In the genomic region with DNA sequence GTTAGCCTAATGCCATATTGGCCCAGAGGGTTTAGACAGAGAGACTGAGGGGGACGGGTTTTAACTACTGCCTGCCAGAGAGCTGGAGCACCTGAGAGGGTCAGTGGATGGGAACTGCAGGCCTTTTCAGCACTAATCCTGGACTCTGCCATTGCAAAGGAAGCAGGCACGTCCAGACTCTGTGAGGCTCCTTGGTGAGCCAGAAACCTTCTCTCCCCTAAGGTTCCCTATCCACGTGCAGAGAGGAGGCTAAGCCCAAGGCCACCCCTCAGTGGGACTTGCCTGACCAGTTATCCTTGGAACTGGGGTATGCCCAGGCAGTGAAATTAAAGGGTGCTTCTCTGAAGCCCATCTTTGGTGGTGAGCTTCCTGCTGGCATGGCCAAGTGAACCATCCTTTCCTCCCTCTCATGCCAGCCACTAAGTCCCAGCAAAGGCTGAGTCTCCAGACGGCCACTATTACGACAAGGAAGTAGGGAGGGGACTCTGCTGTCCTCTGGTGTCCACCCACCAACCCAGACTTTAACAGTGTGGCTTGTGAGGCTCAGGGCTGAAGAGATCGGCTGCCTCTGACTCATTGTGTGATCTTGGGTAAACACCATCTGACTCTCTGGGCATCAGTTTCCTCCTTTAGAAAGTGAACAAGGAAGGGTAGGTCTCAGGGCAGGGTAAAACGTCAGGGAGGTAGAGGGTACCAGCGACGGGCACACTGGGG, we compare ENCODE assay signal across 9 cellular contexts. TPM values are rescaled to one million over a fixed set of nuclear protein-coding genes. Genes with fewer than 3 reads are reported as not detected.
DNase-seq lines count a peak whose midpoint lies in the region; ATAC-seq and TF ChIP-seq lines count a peak whose summit lies in the region.
"Had no signal": no experiment of that assay in that cellular context is flagged by ENCODE, and none has a peak within 500 bp of the region (broad histone marks: within the 10 kb centered on the region; RNA-seq: fewer than 3 reads in every experiment).

No MANE protein-coding gene starts in this region.

- H3K9ac ChIP-seq in PC-3 (ENCODE audit: low read length), result peak overlapping the region; percentile 58

- WGBS in sigmoid colon, 2 donors, result 27 to 57% methylated on average over 9 of the region's 9 CpGs

- peak overlapping the region; percentile 98 for H3K27ac ChIP-seq in PC-3 (ENCODE audit: low read length)
- H3K27ac ChIP-seq in sigmoid colon, result peak overlapping the region in 3 of 4 donors; percentile 17 to 39 (median 38)

- H3K79me2 ChIP-seq in PC-3 (ENCODE audit: low read length), result peaks cover 48% of the 10 kb centered on the region

- POLR2A ChIA-PET in PC-3 (lab: Charles Lee; ENCODE audit: unreplicated experiment), result no interaction called here

- TF ChIP-seq POLR2A in sigmoid colon (IDR thresholded peaks at IDR 0.05), result no peak

- intact Hi-C loops in PC-3 (cut with micrococcal nuclease), result no loop called here
- intact Hi-C loops in sigmoid colon (cut with DNase I), result no loop called here

- TF ChIP-seq CTCF in PC-3 (conservative IDR thresholded peaks at IDR 0.05; ENCODE audit: low read depth, low read length) (peak; percentile 44; the same call in 1 of the 2 replicates), fibroblast of mammary gland (conservative IDR thresholded peaks at IDR 0.05; ENCODE audit: control insufficient read depth, insufficient read depth, low read depth, low read length) (peak; percentile 74), sigmoid colon (IDR thresholded peaks at IDR 0.05) (no peak)

- peak overlapping the region; percentile 68 for H3K4me2 ChIP-seq in PC-3 (ENCODE audit: low read length)

- H3K4me1 ChIP-seq in PC-3 (ENCODE audit: insufficient read depth, low read length) (peaks cover 40% of the 10 kb centered on the region), sigmoid colon (peaks cover 0 to 26% (median 20%) of the 10 kb centered on the region in 4 donors)

- no peak overlapping the region for H2AFZ ChIP-seq in PC-3 (ENCODE audit: low read length)

- TF ChIP-seq EP300 in sigmoid colon (IDR thresholded peaks at IDR 0.05), result no peak

- CTCF ChIA-PET in PC-3 (lab: Charles Lee), result no interaction called here

- no peaks in the 10 kb centered on the region for H4K20me1 ChIP-seq in PC-3 (ENCODE audit: low read length)

- no peaks in the 10 kb centered on the region for H3K36me3 ChIP-seq in PC-3 (ENCODE audit: low read depth, low read length)
- H3K36me3 ChIP-seq in sigmoid colon, result no peaks in the 10 kb centered on the region

- 0 out of 2 replicates have a peak overlapping the region, but pooled peaks have one; percentile 3 for H3K4me3 ChIP-seq in PC-3 (ENCODE audit: low read length)
- no peak overlapping the region for H3K4me3 ChIP-seq in fibroblast of mammary gland (ENCODE audit: control insufficient read depth, low read depth, low read length)
- H3K4me3 ChIP-seq in sigmoid colon, result no peak overlapping the region

- no TSS peak for BruUV-seq in PC-3 (replicated peaks; lab: Mats Ljungman, UMichigan)

- ATAC-seq in PC-3, result peak; percentile 67
- ATAC-seq in GM21717 (IDR thresholded peaks at IDR 0.05; ENCODE audit: unreplicated experiment), result no peak

- peak; percentile 60 for DNase-seq in EL
- DNase-seq in PC-3, result peak; percentile 85
- peak; percentile 93 for DNase-seq in fibroblast of mammary gland (ENCODE audit: low read depth)
- DNase-seq in sigmoid colon, result no peak
- no peak for DNase-seq in epidermal melanocyte (ENCODE audit: insufficient read length, low spot score)
- no peak for DNase-seq in NCI-H526 (lab: John Stamatoyannopoulos, UW)
- DNase-seq in DMS79 (lab: John Stamatoyannopoulos, UW), result no peak

- H3K9me3 ChIP-seq in PC-3 (ENCODE audit: low read length) (no peaks in the 10 kb centered on the region), sigmoid colon (no peaks in the 10 kb centered on the region)

- H3F3A ChIP-seq in PC-3 (ENCODE audit: low read length, unreplicated experiment), result peaks cover 3% of the 10 kb centered on the region

- no peaks in the 10 kb centered on the region for H3K9me2 ChIP-seq in PC-3 (replicated peaks; ENCODE audit: low read length)

- H3K27me3 ChIP-seq in PC-3 (ENCODE audit: low read length), result no peaks in the 10 kb centered on the region
- peaks cover 7 to 33% (median 15%) of the 10 kb centered on the region in 3 donors for H3K27me3 ChIP-seq in sigmoid colon

RNA-seq across cellular contexts. Expression of a gene that starts 3.9 kb away (rescaled TPM):
- total RNA-seq in PC-3 (2014; rRNA removed) (201 and 270 TPM in 2 replicates), sigmoid colon (10 to 100 TPM in 1 of 4 donors, 1 to 10 TPM in 3; 1.8 to 21.9 (median 4.6) TPM)
- polyA plus RNA-seq in sigmoid colon, result 10 to 100 TPM; 45.0 to 79.3 (median 56.2) TPM
- total RNA-seq: T-helper 2 cell treated with Interferon-gamma antibody and Interleukin-4, amounts not matched to agents 100 ng/mL and 5 ng/mL, for 36 hours had no signal

Comparison
In these comparisons a context has a peak if more than half of its experiments do, and no peak if none do; other contexts are left out.
1. DNase-seq: peak in EL (single experiment), PC-3 (single experiment) and fibroblast of mammary gland (single experiment); none in sigmoid colon (single experiment), epidermal melanocyte (single experiment), NCI-H526 (0 of 2) and DMS79 (single experiment).
2. CTCF ChIP-seq: peak in PC-3 (single experiment) and fibroblast of mammary gland (single experiment); none in sigmoid colon (0 of 4).